In the genomic region with DNA sequence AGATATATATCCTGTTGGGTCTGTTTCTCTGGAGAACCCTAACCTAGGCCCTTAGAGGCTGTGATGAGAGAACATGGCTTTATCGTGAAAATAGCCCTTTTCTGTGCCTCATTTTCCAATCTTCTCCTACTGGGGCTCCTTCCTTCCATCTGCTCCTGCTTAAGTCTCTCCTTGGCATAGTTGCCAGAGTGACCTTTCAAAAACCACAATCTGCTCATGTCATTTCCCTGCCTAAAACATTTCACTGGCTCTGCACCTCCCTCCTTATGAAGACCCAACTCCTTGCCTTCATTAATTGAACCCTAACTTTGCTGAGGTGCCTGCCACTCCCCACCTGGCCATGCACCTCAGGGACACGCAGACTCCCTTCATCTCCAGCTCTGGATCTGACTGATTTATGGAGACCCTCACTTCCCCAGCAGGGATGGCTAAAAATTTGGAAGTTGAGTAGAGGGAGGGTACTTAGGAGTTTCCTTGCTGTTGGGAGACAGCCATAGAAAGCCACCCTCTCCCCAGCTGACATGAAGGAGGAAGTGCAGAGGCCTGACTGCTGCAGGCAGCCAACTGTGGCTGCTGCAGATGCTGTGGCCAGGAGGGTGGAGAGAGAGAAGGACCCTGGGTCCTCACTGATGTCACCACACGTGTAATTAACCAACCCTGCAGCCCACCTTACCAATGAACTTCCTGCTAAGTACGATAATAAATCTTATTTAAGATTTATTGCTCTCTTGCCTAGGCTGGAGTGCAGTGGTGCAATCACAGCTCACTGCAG, we compare ENCODE assay signal across 1 cellular context.
TF ChIP-seq lines count a peak whose summit lies in the region.

No MANE protein-coding gene starts in this region.

TF ChIP-seq in K562, 482 proteins besides CTCF, POLR2A, EP300 and RAD21:
- TF ChIP-seq ZNF75A (CRISPR knock-in tag; IDR thresholded peaks at IDR 0.05) (no peak), SPI1 (IDR thresholded peaks at IDR 0.05; ENCODE audit: borderline replicate concordance, low read depth, low read length) (peak; percentile 70; the same call in 1 of the 2 replicates)
